In genomic region chr1:205486258-205486657, GRCh38 we compare ENCODE assay signal across 11 cellular contexts. TPM values are rescaled to one million over a fixed set of nuclear protein-coding genes. Genes with fewer than 3 reads are reported as not detected.
"Had no signal": no experiment of that assay in that cellular context is flagged by ENCODE, and none has a peak within 500 bp of the region (broad histone marks: within the 10 kb centered on the region; RNA-seq: fewer than 3 reads in every experiment).

No MANE protein-coding gene starts in this region.

- H3K27ac ChIP-seq: PC-9, RWPE1, SJCRH30, SK-N-MC had no signal

- H3K9me3 Mint-ChIP-seq: T-cell had no signal

- DNase-seq: NCI-H526 treated with DMSO at 0.1 percent for 48 hours, SIG-M5 had no signal

- H3K36me3 ChIP-seq: SJCRH30 had no signal

- H3K4me2 ChIP-seq: PC-9 had no signal

- FAIRE-seq: RCC 7860 had no signal

- H3K4me3 ChIP-seq: PC-9, SJCRH30, SK-N-MC had no signal

- H3K9me3 ChIP-seq: SJCRH30 had no signal

- H3K27ac Mint-ChIP-seq: T-cell had no signal

- H3K4me3 Mint-ChIP-seq: T-cell had no signal

- H2AFZ ChIP-seq: PC-9 had no signal

- H3K36me3 Mint-ChIP-seq: T-cell had no signal

RNA-seq across cellular contexts. Expression of gene BLACAT1, which starts 30.4 kb away (rescaled TPM):
- total RNA-seq: NCI-H460, Right ventricle myocardium inferior, RPMI7951 had no signal
